25 cellular contexts compared by ENCODE assay signal in genomic region chr12:66959276-66959675, GRCh38.
"Had no signal": no experiment of that assay in that cellular context is flagged by ENCODE, and none has a peak within 500 bp of the region (broad histone marks: within the 10 kb centered on the region; RNA-seq: fewer than 3 reads in every experiment).

No MANE protein-coding gene starts in this region.

- H3K27ac Mint-ChIP-seq: T-helper 17 cell had no signal

- ATAC-seq: HepG2, T-helper 17 cell had no signal

- H3K9me3 ChIP-seq: Peyer's patch, SJSA1 had no signal

- H3K36me3 ChIP-seq: Peyer's patch, SJSA1 had no signal

- H3K4me3 ChIP-seq: Peyer's patch, SJSA1, SK-N-MC had no signal

- H3K4me1 ChIP-seq: Peyer's patch, SJSA1 had no signal

- H3K4me3 Mint-ChIP-seq: T-helper 17 cell had no signal

- H3K27me3 ChIP-seq: Peyer's patch, SJSA1 had no signal

- DNase-seq: IMR-90, Karpas-422, KG1, MV-4-11, NCI-H1048, NCI-H1105, NCI-H1417, NCI-H1436 treated with DMSO at 0.1 percent for 48 hours, NCI-H1694, NCI-H187 treated with DMSO at 0.1 percent for 48 hours, NCI-H2029 treated with DMSO at 0.1 percent for 48 hours, NCI-H2171 treated with DMSO at 0.1 percent for 48 hours, NCI-H345, NCI-H510A, NCI-H524 treated with DMSO at 0.1 percent for 48 hours, NCI-H69, NCI-H774, Peyer's patch, Right ventricle myocardium superior, SIG-M5, T-helper 1 cell, T-helper 17 cell had no signal

- H3K27ac ChIP-seq: Peyer's patch, SJSA1, SK-N-MC had no signal
